In genomic region chr20:2993250-2993649, GRCh38 we compare ENCODE assay signal across 1 cellular context.
TF ChIP-seq lines count a peak whose summit lies in the region.

No MANE protein-coding gene starts in this region.

TF ChIP-seq in K562, 482 proteins besides CTCF, POLR2A, EP300 and RAD21:
- TF ChIP-seq ZC3H11A (IDR thresholded peaks at IDR 0.05; ENCODE audit: low read depth, low read length) (no peak), PBX2 (CRISPR knock-in tag; IDR thresholded peaks at IDR 0.05; ENCODE audit: low read depth) (no peak), PBX2 (tag; conservative IDR thresholded peaks at IDR 0.05; ENCODE audit: low read depth) (peak; percentile 33; the same call in 1 of the 2 replicates), TAF9B (IDR thresholded peaks at IDR 0.05; ENCODE audit: partially characterized antibody) (no peak)
